8 cellular contexts compared by ENCODE assay signal in genomic region chr12:94941440-94941862, GRCh38.
DNase-seq lines count a peak whose midpoint lies in the region; ATAC-seq and TF ChIP-seq lines count a peak whose summit lies in the region.

No MANE protein-coding gene starts in this region.

- peak; percentile 58 for ATAC-seq in HG02884 (IDR thresholded peaks at IDR 0.05; ENCODE audit: unreplicated experiment)
- ATAC-seq in T-helper 17 cell, result peak; percentile 83
- ATAC-seq in natural killer cell treated with Interleukin-12 subunit alpha and Interleukin-12 subunit beta and Interleukin-15 and Interleukin-18, amount 100 ng/mL, for 72 hours, result peak; percentile 86 to 90
- ATAC-seq in aorta (ENCODE audit: low FRiP score), result peak; percentile 60

- WGBS in aorta, 2 donors, result 3 to 4% methylated on average over 7 of the region's 7 CpGs

- CTCF ChIA-PET in AG04449 (lab: Yijun Ruan, JAX), result no interaction called here

- H3K9me3 ChIP-seq in T-helper 17 cell (ENCODE audit: control insufficient read depth, low read length, poor library complexity, severe bottlenecking) (no peaks in the 10 kb centered on the region), aorta (ENCODE audit: control insufficient read depth, low read length) (no peaks in the 10 kb centered on the region)

- no peaks in the 10 kb centered on the region for H3K27me3 Mint-ChIP-seq in T-helper 17 cell
- H3K27me3 Mint-ChIP-seq in natural killer cell treated with Interleukin-12 subunit alpha and Interleukin-12 subunit beta and Interleukin-15 and Interleukin-18, amount 100 ng/mL, for 72 hours, result no peaks in the 10 kb centered on the region

- intact Hi-C loops in aorta (cut with DNase I), result no loop called here

- DNase-seq in AG04449 (ENCODE audit: low read depth, low spot score) (peak; percentile 59), T-helper 17 cell (peak in 2 of 3 donors; percentile 13 to 22), cardiac fibroblast (ENCODE audit: low read depth in 2 of 2) (peak; percentile 80 to 98), aorta (peak; percentile 48 to 82), cerebellar nuclear complex (lab: John Stamatoyannopoulos, UW) (no peak), NCI-H1694 (lab: John Stamatoyannopoulos, UW) (no peak)
- DNase-seq in natural killer cell treated with Interleukin-12 subunit alpha and Interleukin-12 subunit beta and Interleukin-15 and Interleukin-18, amount 100 ng/mL, for 72 hours (ENCODE audit: low spot score), result peak; percentile 88

- POLR2A ChIA-PET in AG04449 (lab: Yijun Ruan, JAX), result interaction anchor here (0.6 to 1.0 kb wide), 3 partner anchors 31 to 147 kb away, joined by 3 to 6 read pairs (median 4); no protein-coding TSS in a partner anchor

- H3K27ac ChIP-seq in aorta (ENCODE audit: low read depth in 1 of 2, low read length in 2 of 2), result no peak overlapping the region

- no peak overlapping the region for H3K4me3 ChIP-seq in AG04449 (ENCODE audit: low read depth, low read length)
- H3K4me3 ChIP-seq in cardiac fibroblast (replicated peaks in 1 of 2; ENCODE audit: low read depth in 2 of 2, low read length in 2 of 2), result no peak overlapping the region
- no peak overlapping the region for H3K4me3 ChIP-seq in aorta (ENCODE audit: low read length in 2 of 2)

- TF ChIP-seq CTCF in AG04449 (IDR thresholded peaks at IDR 0.05; ENCODE audit: insufficient read depth, low read length, missing control alignments) (no peak), cardiac fibroblast (IDR thresholded peaks at IDR 0.05; ENCODE audit: low read depth, low read length) (no peak)

- H3K4me3 Mint-ChIP-seq in T-helper 17 cell, result peak overlapping the region; percentile 13
- H3K4me3 Mint-ChIP-seq in natural killer cell treated with Interleukin-12 subunit alpha and Interleukin-12 subunit beta and Interleukin-15 and Interleukin-18, amount 100 ng/mL, for 72 hours, result peak overlapping the region; percentile 68

- peak overlapping the region; percentile 71 for H3K27ac Mint-ChIP-seq in T-helper 17 cell
- peak overlapping the region; percentile 93 to 96 for H3K27ac Mint-ChIP-seq in natural killer cell treated with Interleukin-12 subunit alpha and Interleukin-12 subunit beta and Interleukin-15 and Interleukin-18, amount 100 ng/mL, for 72 hours

- H3K9me3 Mint-ChIP-seq in natural killer cell treated with Interleukin-12 subunit alpha and Interleukin-12 subunit beta and Interleukin-15 and Interleukin-18, amount 100 ng/mL, for 72 hours, result peaks cover 7% of the 10 kb centered on the region

- H3K27me3 ChIP-seq in aorta (ENCODE audit: control insufficient read depth in 1 of 2, insufficient read depth in 2 of 2, low read length in 1 of 2), result no peaks in the 10 kb centered on the region

- peaks cover 2% of the 10 kb centered on the region for H3K36me3 Mint-ChIP-seq in T-helper 17 cell (ENCODE audit: low read depth)
- H3K36me3 Mint-ChIP-seq in natural killer cell treated with Interleukin-12 subunit alpha and Interleukin-12 subunit beta and Interleukin-15 and Interleukin-18, amount 100 ng/mL, for 72 hours, result peaks cover 22% of the 10 kb centered on the region

- peaks cover 0 to 3% of the 10 kb centered on the region in 2 donors for H3K4me1 ChIP-seq in aorta (ENCODE audit: control insufficient read depth in 1 of 2, insufficient read depth in 2 of 2, low read length in 2 of 2)

- H3K36me3 ChIP-seq in aorta (ENCODE audit: control insufficient read depth in 1 of 2, insufficient read depth in 2 of 2, low read length in 1 of 2), result no peaks in the 10 kb centered on the region

- H3K4me1 Mint-ChIP-seq in T-helper 17 cell, result peaks cover 47% of the 10 kb centered on the region
- peaks cover 56% of the 10 kb centered on the region in 2 donors for H3K4me1 Mint-ChIP-seq in natural killer cell treated with Interleukin-12 subunit alpha and Interleukin-12 subunit beta and Interleukin-15 and Interleukin-18, amount 100 ng/mL, for 72 hours (ENCODE audit: low read depth in 2 of 2)

Comparison
In these comparisons a context has a peak if more than half of its experiments do, and no peak if none do; other contexts are left out.
1. DNase-seq: peak in AG04449 (single experiment), T-helper 17 cell (2 of 3), cardiac fibroblast (2 of 2), natural killer cell treated with Interleukin-12 subunit alpha and Interleukin-12 subunit beta and Interleukin-15 and Interleukin-18, amount 100 ng/mL, for 72 hours (single experiment) and aorta (2 of 2); none in cerebellar nuclear complex (0 of 2) and NCI-H1694 (single experiment).
2. Peak in every context shown above with its lines, with median percentiles within 50 percentile points of each other: ATAC-seq.